13 cellular contexts compared by ENCODE assay signal in genomic region chr7:134831862-134832261, GRCh38. TPM values are rescaled to one million over a fixed set of nuclear protein-coding genes. Genes with fewer than 3 reads are reported as not detected.
DNase-seq lines count a peak whose midpoint lies in the region; ATAC-seq and TF ChIP-seq lines count a peak whose summit lies in the region.
"Had no signal": no experiment of that assay in that cellular context is flagged by ENCODE, and none has a peak within 500 bp of the region (broad histone marks: within the 10 kb centered on the region; RNA-seq: fewer than 3 reads in every experiment).

No MANE protein-coding gene starts in this region.

- H3K9ac ChIP-seq in endocrine pancreas (ENCODE audit: control insufficient read depth, insufficient read depth, low read length), result no peak overlapping the region

- WGBS in stomach, 5 donors, result 54 to 71% (median 67%) methylated on average over 15 of the region's 15 CpGs

- H3K27ac ChIP-seq in stomach, result peak overlapping the region in 4 of 5 donors; percentile 43 to 89 (median 63)

- no peak overlapping the region for H3K27ac Mint-ChIP-seq in activated T-helper 1 cell treated with anti-CD3 and anti-CD28 coated beads, Interleukin-12 subunit alpha, Interleukin-12 subunit beta, Interleukin-2, Interleukin-4 antibody, amounts not matched to agents 30 ng/mL and 10 ng/mL and 1 ng/mL, durations not matched to agents 14 hours and 24 hours and 36 hours
- H3K27ac Mint-ChIP-seq in mesothelial cell of epicardium, result peak overlapping the region; percentile 17

- no peaks in the 10 kb centered on the region for H3K4me1 Mint-ChIP-seq in activated T-helper 1 cell treated with anti-CD3 and anti-CD28 coated beads, Interleukin-12 subunit alpha, Interleukin-12 subunit beta, Interleukin-2, Interleukin-4 antibody, amounts not matched to agents 30 ng/mL and 10 ng/mL and 1 ng/mL, durations not matched to agents 14 hours and 24 hours and 36 hours (ENCODE audit: low read depth)
- peaks cover 29% of the 10 kb centered on the region for H3K4me1 Mint-ChIP-seq in mesothelial cell of epicardium

- intact Hi-C loops in activated T-helper 1 cell treated with anti-CD3 and anti-CD28 coated beads, Interleukin-12 subunit alpha, Interleukin-12 subunit beta, Interleukin-2, Interleukin-4 antibody, amounts not matched to agents 30 ng/mL and 10 ng/mL and 1 ng/mL, durations not matched to agents 14 hours and 24 hours and 36 hours (cut with micrococcal nuclease), result no loop called here
- intact Hi-C loops in stomach (cut with DNase I; ENCODE audit: low total_unique reads), result no loop called here

- H3K36me3 ChIP-seq in endocrine pancreas (ENCODE audit: control insufficient read depth, insufficient read depth, low read length) (no peaks in the 10 kb centered on the region), stomach (no peaks in the 10 kb centered on the region)
- H3K36me3 ChIP-seq: HAP-1 had no signal

- H3K27me3 ChIP-seq in endocrine pancreas (ENCODE audit: control insufficient read depth, insufficient read depth, low read length) (no peaks in the 10 kb centered on the region), stomach (no peaks in the 10 kb centered on the region)

- no peaks in the 10 kb centered on the region for H3K36me3 Mint-ChIP-seq in activated T-helper 1 cell treated with anti-CD3 and anti-CD28 coated beads, Interleukin-12 subunit alpha, Interleukin-12 subunit beta, Interleukin-2, Interleukin-4 antibody, amounts not matched to agents 30 ng/mL and 10 ng/mL and 1 ng/mL, durations not matched to agents 14 hours and 24 hours and 36 hours (ENCODE audit: low read depth)
- H3K36me3 Mint-ChIP-seq in mesothelial cell of epicardium, result peaks cover 5% of the 10 kb centered on the region

- ATAC-seq in GM21381 (IDR thresholded peaks at IDR 0.05; ENCODE audit: unreplicated experiment), result no peak
- ATAC-seq in HG02973 (IDR thresholded peaks at IDR 0.05; ENCODE audit: unreplicated experiment), result no peak

- TF ChIP-seq CTCF in mesothelial cell of epicardium (IDR thresholded peaks at IDR 0.05; ENCODE audit: unreplicated experiment) (no peak), stomach (IDR thresholded peaks at IDR 0.05) (no peak)

- no peak for DNase-seq in activated T-helper 1 cell treated with anti-CD3 and anti-CD28 coated beads, Interleukin-12 subunit alpha, Interleukin-12 subunit beta, Interleukin-2, Interleukin-4 antibody, amounts not matched to agents 30 ng/mL and 10 ng/mL and 1 ng/mL, durations not matched to agents 14 hours and 24 hours and 36 hours (ENCODE audit: low spot score)
- DNase-seq in mesothelial cell of epicardium (ENCODE audit: low spot score in 2 of 2, unreplicated experiment in 2 of 2) (no peak), stomach (no peak), HuH-7.5 (ENCODE audit: low spot score) (no peak), EL (no peak)
- DNase-seq: KBM-7; NCI-H187; NK-92 treated with Interleukin-12 subunit alpha and Interleukin-12 subunit beta, amount 100 ng/mL, for 24 hours; stimulated activated CD4-positive, alpha-beta T cell treated with anti-CD3 and anti-CD28 coated beads, Interleukin-1b, Interleukin-23, amount 100 ng/mL, for 48 hours had no signal

- peak overlapping the region; percentile 27 for H3K4me3 Mint-ChIP-seq in activated T-helper 1 cell treated with anti-CD3 and anti-CD28 coated beads, Interleukin-12 subunit alpha, Interleukin-12 subunit beta, Interleukin-2, Interleukin-4 antibody, amounts not matched to agents 30 ng/mL and 10 ng/mL and 1 ng/mL, durations not matched to agents 14 hours and 24 hours and 36 hours
- no peak overlapping the region for H3K4me3 Mint-ChIP-seq in mesothelial cell of epicardium

- H3K4me3 ChIP-seq in endocrine pancreas (ENCODE audit: control insufficient read depth, insufficient read depth, low read length) (peak overlapping the region; percentile 18), stomach (no peak overlapping the region)
- H3K4me3 ChIP-seq: HAP-1 had no signal

- TF ChIP-seq EP300 in stomach (IDR thresholded peaks at IDR 0.05), result no peak

- no peak for TF ChIP-seq POLR2A in stomach (IDR thresholded peaks at IDR 0.05)

- no peaks in the 10 kb centered on the region for H3K9me3 Mint-ChIP-seq in activated T-helper 1 cell treated with anti-CD3 and anti-CD28 coated beads, Interleukin-12 subunit alpha, Interleukin-12 subunit beta, Interleukin-2, Interleukin-4 antibody, amounts not matched to agents 30 ng/mL and 10 ng/mL and 1 ng/mL, durations not matched to agents 14 hours and 24 hours and 36 hours
- H3K9me3 Mint-ChIP-seq in mesothelial cell of epicardium, result no peaks in the 10 kb centered on the region

- no peaks in the 10 kb centered on the region for H3K9me3 ChIP-seq in endocrine pancreas (ENCODE audit: control insufficient read depth, low read length)
- no peaks in the 10 kb centered on the region for H3K9me3 ChIP-seq in stomach
- H3K9me3 ChIP-seq: HAP-1 had no signal

- H3K27me3 Mint-ChIP-seq in activated T-helper 1 cell treated with anti-CD3 and anti-CD28 coated beads, Interleukin-12 subunit alpha, Interleukin-12 subunit beta, Interleukin-2, Interleukin-4 antibody, amounts not matched to agents 30 ng/mL and 10 ng/mL and 1 ng/mL, durations not matched to agents 14 hours and 24 hours and 36 hours (ENCODE audit: insufficient read depth), result peaks cover 2% of the 10 kb centered on the region
- H3K27me3 Mint-ChIP-seq in mesothelial cell of epicardium (ENCODE audit: low read depth), result no peaks in the 10 kb centered on the region

- H3K4me1 ChIP-seq in endocrine pancreas (ENCODE audit: control insufficient read depth, insufficient read depth, low read length), result no peaks in the 10 kb centered on the region
- peaks cover 0 to 74% (median 23%) of the 10 kb centered on the region in 4 donors for H3K4me1 ChIP-seq in stomach
- H3K4me1 ChIP-seq: HAP-1 had no signal

RNA-seq across cellular contexts. Expression of gene CALD1, which starts 52.4 kb away (rescaled TPM):
- total RNA-seq in activated T-helper 1 cell treated with anti-CD3 and anti-CD28 coated beads, Interleukin-12 subunit alpha, Interleukin-12 subunit beta, Interleukin-2, Interleukin-4 antibody, amounts not matched to agents 30 ng/mL and 10 ng/mL and 1 ng/mL, durations not matched to agents 14 hours and 24 hours and 36 hours, result 2.3 and 3.3 TPM in 2 replicates
- total RNA-seq in mesothelial cell of epicardium (191 to 211 TPM (median 194 TPM) in 3 replicates), stomach (1,000 to 10,000 TPM in 1 of 5 donors, 100 to 1,000 TPM in 4; 300 to 1,007 (median 620) TPM)
- polyA plus RNA-seq in stomach, result 100 to 1,000 TPM; 146 to 179 (median 172) TPM

Comparison
In these comparisons a context has a peak if more than half of its experiments do, and no peak if none do; other contexts are left out.
1. RNA of gene CALD1, which starts 52.4 kb away (total RNA-seq): 300 to 1,007 TPM in stomach and 191 to 211 TPM in mesothelial cell of epicardium; 2.3 to 3.3 TPM in activated T-helper 1 cell treated with anti-CD3 and anti-CD28 coated beads, Interleukin-12 subunit alpha, Interleukin-12 subunit beta, Interleukin-2, Interleukin-4 antibody, amounts not matched to agents 30 ng/mL and 10 ng/mL and 1 ng/mL, durations not matched to agents 14 hours and 24 hours and 36 hours; every median in the first group is over 10 times any median in the second.